ENCODE assay signal across 24 cellular contexts in genomic region chr1:63042278-63042677, GRCh38.
DNase-seq lines count a peak whose midpoint lies in the region; ATAC-seq and TF ChIP-seq lines count a peak whose summit lies in the region.
"Had no signal": no experiment of that assay in that cellular context is flagged by ENCODE, and none has a peak within 500 bp of the region (broad histone marks: within the 10 kb centered on the region; RNA-seq: fewer than 3 reads in every experiment).

No MANE protein-coding gene starts in this region.

- no peaks in the 10 kb centered on the region for H3K4me1 Mint-ChIP-seq in activated CD4-positive, alpha-beta memory T cell treated with anti-CD3 and anti-CD28 coated beads for 36 hours (ENCODE audit: low read depth)

- no peak for TF ChIP-seq CTCF in heart left ventricle (IDR thresholded peaks at IDR 0.05)

- TF ChIP-seq POLR2A in heart left ventricle (IDR thresholded peaks at IDR 0.05): no peak

- no peak overlapping the region for H3K9ac ChIP-seq in NT2/D1 (ENCODE audit: insufficient read length, low read depth)

- H3K4me3 Mint-ChIP-seq in activated CD4-positive, alpha-beta memory T cell treated with anti-CD3 and anti-CD28 coated beads for 36 hours: no peak overlapping the region

- H3K27ac Mint-ChIP-seq in activated CD4-positive, alpha-beta memory T cell treated with anti-CD3 and anti-CD28 coated beads for 36 hours: no peak overlapping the region

- H3K4me1 ChIP-seq in heart left ventricle (no peaks in the 10 kb centered on the region), NT2/D1 (ENCODE audit: insufficient read depth, insufficient read length) (peaks cover 3% of the 10 kb centered on the region)
- H3K4me1 ChIP-seq: A549, BE2C, Caco-2 had no signal

- H3K4me3 ChIP-seq in heart left ventricle (no peak overlapping the region), NT2/D1 (ENCODE audit: insufficient read length, low read depth) (no peak overlapping the region)
- H3K4me3 ChIP-seq: A549, MG63 had no signal

- no peaks in the 10 kb centered on the region for H3K27me3 ChIP-seq in heart left ventricle
- H3K27me3 ChIP-seq in NT2/D1 (ENCODE audit: insufficient read depth, insufficient read length): no peaks in the 10 kb centered on the region
- H3K27me3 ChIP-seq: BE2C, MG63 had no signal

- POLR2A ChIA-PET in activated CD4-positive, alpha-beta memory T cell treated with anti-CD3 and anti-CD28 coated beads for 36 hours (lab: Charles Lee): no interaction called here

- intact Hi-C loops in heart left ventricle (cut with DNase I): no loop called here
- intact Hi-C loops in left cardiac atrium (cut with DNase I): no loop called here
- intact Hi-C loops in activated CD4-positive, alpha-beta memory T cell treated with anti-CD3 and anti-CD28 coated beads for 36 hours (cut with micrococcal nuclease): no loop called here

- no peaks in the 10 kb centered on the region for H3K27me3 Mint-ChIP-seq in activated CD4-positive, alpha-beta memory T cell treated with anti-CD3 and anti-CD28 coated beads for 36 hours

- no peaks in the 10 kb centered on the region for H3K9me3 Mint-ChIP-seq in activated CD4-positive, alpha-beta memory T cell treated with anti-CD3 and anti-CD28 coated beads for 36 hours

- CTCF ChIA-PET in activated CD4-positive, alpha-beta memory T cell treated with anti-CD3 and anti-CD28 coated beads for 36 hours (lab: Charles Lee): no interaction called here

- H3K36me3 Mint-ChIP-seq in activated CD4-positive, alpha-beta memory T cell treated with anti-CD3 and anti-CD28 coated beads for 36 hours: no peaks in the 10 kb centered on the region

- peak; percentile 47 to 91 (median 68) for ATAC-seq in heart left ventricle
- ATAC-seq in left cardiac atrium: no peak
- ATAC-seq in GM21619 (IDR thresholded peaks at IDR 0.05; ENCODE audit: unreplicated experiment): no peak
- ATAC-seq: A549, esophagus mucosa had no signal

- no peak overlapping the region for H3K27ac ChIP-seq in heart left ventricle
- H3K27ac ChIP-seq: A549, HL-60, RWPE1 had no signal

- H3K9me3 ChIP-seq in heart left ventricle (no peaks in the 10 kb centered on the region), NT2/D1 (ENCODE audit: insufficient read depth, low read length) (peaks cover 5% of the 10 kb centered on the region)
- H3K9me3 ChIP-seq: A549, BE2C, Caco-2, MG63 had no signal

- no peak for DNase-seq in heart left ventricle
- no peak for DNase-seq in left cardiac atrium
- peak; percentile 56 for DNase-seq in NCI-H2107 (lab: John Stamatoyannopoulos, UW)
- peak; percentile 88 for DNase-seq in NT2/D1 (ENCODE audit: low read depth, low spot score)
- DNase-seq in activated CD4-positive, alpha-beta memory T cell treated with anti-CD3 and anti-CD28 coated beads for 36 hours: no peak
- DNase-seq in LoVo (ENCODE audit: low spot score): no peak
- no peak for DNase-seq in SKM-1 treated with dmso at 0.1 percent for 144 hours (lab: John Stamatoyannopoulos, UW; ENCODE audit: unreplicated experiment)
- DNase-seq: activated CD4-positive, alpha-beta T cell treated with anti-CD3 and anti-CD28 coated beads for 1 hour; activated naive CD4-positive, alpha-beta T cell treated with anti-CD3 and anti-CD28 coated beads, Interleukin-2, amount 50 U/mL, for 16 hours; aorta; BE2C; Caco-2; cerebellar nuclear complex; effector CD8-positive, alpha-beta T cell; kidney; MG63; NCI-H2171 treated with DMSO at 0.1 percent for 48 hours; occipital lobe; retina had no signal

- WGBS in heart left ventricle, 4 donors: 27 to 36% (median 30%) methylated on average over 4 of the region's 4 CpGs

- H3K36me3 ChIP-seq in heart left ventricle: no peaks in the 10 kb centered on the region
- no peaks in the 10 kb centered on the region for H3K36me3 ChIP-seq in NT2/D1 (ENCODE audit: insufficient read depth, insufficient read length, low read length)
- H3K36me3 ChIP-seq: BE2C, MG63 had no signal

Comparison
In these comparisons a context has a peak if more than half of its experiments do, and no peak if none do; other contexts are left out.
1. ATAC-seq: peak in heart left ventricle (4 of 4); none in left cardiac atrium (0 of 2) and GM21619 (single experiment).
2. DNase-seq: peak in NCI-H2107 (single experiment) and NT2/D1 (single experiment); none in heart left ventricle (0 of 5), left cardiac atrium (single experiment), activated CD4-positive, alpha-beta memory T cell treated with anti-CD3 and anti-CD28 coated beads for 36 hours (single experiment), LoVo (single experiment) and SKM-1 treated with dmso at 0.1 percent for 144 hours (single experiment).